Comparison of ENCODE assay signal across 1 cellular context in genomic region chr16:81004646-81005353, GRCh38.
TF ChIP-seq lines count a peak whose summit lies in the region.

No MANE protein-coding gene starts in this region.

TF ChIP-seq in GM12878, 131 proteins besides CTCF, POLR2A, EP300 and RAD21 (continues in another document):
- TF ChIP-seq ZBTB40 (IDR thresholded peaks at IDR 0.05; ENCODE audit: borderline replicate concordance) (no peak), NFIC (IDR thresholded peaks at IDR 0.05; ENCODE audit: low read depth, low read length) (0 out of 2 replicates have a peak, but pooled peaks have one; percentile 10), SUZ12 (IDR thresholded peaks at IDR 0.05; ENCODE audit: unreplicated experiment) (no peak), NR2F1 (conservative IDR thresholded peaks at IDR 0.05) (no peak), SMAD1 (IDR thresholded peaks at IDR 0.05; ENCODE audit: low read depth, partially characterized antibody) (no peak), SMC3 (IDR thresholded peaks at IDR 0.05; ENCODE audit: borderline replicate concordance, low read length) (peak; percentile 35; the same call in 1 of the 2 replicates), TCF3 (IDR thresholded peaks at IDR 0.05; ENCODE audit: borderline replicate concordance, insufficient read depth, low read depth, low read length) (no peak), ZBTB4 (CRISPR knock-in tag; IDR thresholded peaks at IDR 0.05) (no peak), BHLHE40 (IDR thresholded peaks at IDR 0.05; ENCODE audit: borderline replicate concordance in 1 of 2, low read depth in 2 of 2, low read length in 1 of 2) (peak in 1 of 2 experiments; percentile 48; a peak in 1 of 4 replicates), FOXM1 (IDR thresholded peaks at IDR 0.05; ENCODE audit: low read depth, low read length) (no peak), ZBED1 (IDR thresholded peaks at IDR 0.05; ENCODE audit: borderline replicate concordance) (no peak), MYC (IDR thresholded peaks at IDR 0.05; ENCODE audit: insufficient read depth, insufficient read length, insufficient replicate concordance, low read length, severe bottlenecking) (no peak), SMARCA5 (IDR thresholded peaks at IDR 0.05) (peak; percentile 56; the same call in 1 of the 2 replicates), CBX5 (IDR thresholded peaks at IDR 0.05; ENCODE audit: low read depth) (no peak), FOXK2 (IDR thresholded peaks at IDR 0.05) (no peak), SIX5 (IDR thresholded peaks at IDR 0.05; ENCODE audit: low read depth, low read length, severe bottlenecking) (no peak), IRF4 (IDR thresholded peaks at IDR 0.05; ENCODE audit: low read depth, low read length) (no peak), BMI1 (IDR thresholded peaks at IDR 0.05; ENCODE audit: borderline replicate concordance) (peak; percentile 52; the same call in 1 of the 2 replicates), CEBPZ (IDR thresholded peaks at IDR 0.05; ENCODE audit: low read depth, low read length) (no peak), RBBP5 (conservative IDR thresholded peaks at IDR 0.05) (no peak), SIN3A (IDR thresholded peaks at IDR 0.05; ENCODE audit: low read depth, low read length) (no peak), SP1 (IDR thresholded peaks at IDR 0.05; ENCODE audit: low read depth, low read length) (no peak), SUPT20H (IDR thresholded peaks at IDR 0.05; ENCODE audit: borderline replicate concordance, control insufficient read depth, low read depth, low read length) (no peak), STAT1 (conservative IDR thresholded peaks at IDR 0.05) (no peak), YY1 (IDR thresholded peaks at IDR 0.05; ENCODE audit: low read depth, low read length) (no peak), POLR2AphosphoS2 (IDR thresholded peaks at IDR 0.05; ENCODE audit: low read depth, low read length) (no peak), PML (IDR thresholded peaks at IDR 0.05; ENCODE audit: low read length) (no peak), SREBF1 (IDR thresholded peaks at IDR 0.05; ENCODE audit: low read length) (no peak), PAX8 (IDR thresholded peaks at IDR 0.05) (no peak), NBN (IDR thresholded peaks at IDR 0.05) (peak; percentile 62; the same call in 1 of the 2 replicates), E2F8 (IDR thresholded peaks at IDR 0.05; ENCODE audit: low read depth, partially characterized antibody) (no peak)
- TF ChIP-seq, protein P1, sequence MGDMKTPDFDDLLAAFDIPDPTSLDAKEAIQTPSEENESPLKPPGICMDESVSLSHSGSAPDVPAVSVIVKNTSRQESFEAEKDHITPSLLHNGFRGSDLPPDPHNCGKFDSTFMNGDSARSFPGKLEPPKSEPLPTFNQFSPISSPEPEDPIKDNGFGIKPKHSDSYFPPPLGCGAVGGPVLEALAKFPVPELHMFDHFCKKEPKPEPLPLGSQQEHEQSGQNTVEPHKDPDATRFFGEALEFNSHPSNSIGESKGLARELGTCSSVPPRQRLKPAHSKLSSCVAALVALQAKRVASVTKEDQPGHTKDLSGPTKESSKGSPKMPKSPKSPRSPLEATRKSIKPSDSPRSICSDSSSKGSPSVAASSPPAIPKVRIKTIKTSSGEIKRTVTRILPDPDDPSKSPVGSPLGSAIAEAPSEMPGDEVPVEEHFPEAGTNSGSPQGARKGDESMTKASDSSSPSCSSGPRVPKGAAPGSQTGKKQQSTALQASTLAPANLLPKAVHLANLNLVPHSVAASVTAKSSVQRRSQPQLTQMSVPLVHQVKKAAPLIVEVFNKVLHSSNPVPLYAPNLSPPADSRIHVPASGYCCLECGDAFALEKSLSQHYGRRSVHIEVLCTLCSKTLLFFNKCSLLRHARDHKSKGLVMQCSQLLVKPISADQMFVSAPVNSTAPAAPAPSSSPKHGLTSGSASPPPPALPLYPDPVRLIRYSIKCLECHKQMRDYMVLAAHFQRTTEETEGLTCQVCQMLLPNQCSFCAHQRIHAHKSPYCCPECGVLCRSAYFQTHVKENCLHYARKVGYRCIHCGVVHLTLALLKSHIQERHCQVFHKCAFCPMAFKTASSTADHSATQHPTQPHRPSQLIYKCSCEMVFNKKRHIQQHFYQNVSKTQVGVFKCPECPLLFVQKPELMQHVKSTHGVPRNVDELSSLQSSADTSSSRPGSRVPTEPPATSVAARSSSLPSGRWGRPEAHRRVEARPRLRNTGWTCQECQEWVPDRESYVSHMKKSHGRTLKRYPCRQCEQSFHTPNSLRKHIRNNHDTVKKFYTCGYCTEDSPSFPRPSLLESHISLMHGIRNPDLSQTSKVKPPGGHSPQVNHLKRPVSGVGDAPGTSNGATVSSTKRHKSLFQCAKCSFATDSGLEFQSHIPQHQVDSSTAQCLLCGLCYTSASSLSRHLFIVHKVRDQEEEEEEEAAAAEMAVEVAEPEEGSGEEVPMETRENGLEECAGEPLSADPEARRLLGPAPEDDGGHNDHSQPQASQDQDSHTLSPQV (IDR thresholded peaks at IDR 0.05) = no peak
- TF ChIP-seq, protein P2, sequence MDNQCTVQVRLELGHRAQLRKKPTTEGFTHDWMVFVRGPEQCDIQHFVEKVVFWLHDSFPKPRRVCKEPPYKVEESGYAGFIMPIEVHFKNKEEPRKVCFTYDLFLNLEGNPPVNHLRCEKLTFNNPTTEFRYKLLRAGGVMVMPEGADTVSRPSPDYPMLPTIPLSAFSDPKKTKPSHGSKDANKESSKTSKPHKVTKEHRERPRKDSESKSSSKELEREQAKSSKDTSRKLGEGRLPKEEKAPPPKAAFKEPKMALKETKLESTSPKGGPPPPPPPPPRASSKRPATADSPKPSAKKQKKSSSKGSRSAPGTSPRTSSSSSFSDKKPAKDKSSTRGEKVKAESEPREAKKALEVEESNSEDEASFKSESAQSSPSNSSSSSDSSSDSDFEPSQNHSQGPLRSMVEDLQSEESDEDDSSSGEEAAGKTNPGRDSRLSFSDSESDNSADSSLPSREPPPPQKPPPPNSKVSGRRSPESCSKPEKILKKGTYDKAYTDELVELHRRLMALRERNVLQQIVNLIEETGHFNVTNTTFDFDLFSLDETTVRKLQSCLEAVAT (IDR thresholded peaks at IDR 0.05) = 0 out of 2 replicates have a peak, but pooled peaks have one; percentile 14
- TF ChIP-seq, protein P3, sequence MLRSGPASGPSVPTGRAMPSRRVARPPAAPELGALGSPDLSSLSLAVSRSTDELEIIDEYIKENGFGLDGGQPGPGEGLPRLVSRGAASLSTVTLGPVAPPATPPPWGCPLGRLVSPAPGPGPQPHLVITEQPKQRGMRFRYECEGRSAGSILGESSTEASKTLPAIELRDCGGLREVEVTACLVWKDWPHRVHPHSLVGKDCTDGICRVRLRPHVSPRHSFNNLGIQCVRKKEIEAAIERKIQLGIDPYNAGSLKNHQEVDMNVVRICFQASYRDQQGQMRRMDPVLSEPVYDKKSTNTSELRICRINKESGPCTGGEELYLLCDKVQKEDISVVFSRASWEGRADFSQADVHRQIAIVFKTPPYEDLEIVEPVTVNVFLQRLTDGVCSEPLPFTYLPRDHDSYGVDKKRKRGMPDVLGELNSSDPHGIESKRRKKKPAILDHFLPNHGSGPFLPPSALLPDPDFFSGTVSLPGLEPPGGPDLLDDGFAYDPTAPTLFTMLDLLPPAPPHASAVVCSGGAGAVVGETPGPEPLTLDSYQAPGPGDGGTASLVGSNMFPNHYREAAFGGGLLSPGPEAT (IDR thresholded peaks at IDR 0.05; ENCODE audit: low read depth) = 0 out of 2 replicates have a peak, but pooled peaks have one; percentile 10
- TF ChIP-seq, protein P4, sequence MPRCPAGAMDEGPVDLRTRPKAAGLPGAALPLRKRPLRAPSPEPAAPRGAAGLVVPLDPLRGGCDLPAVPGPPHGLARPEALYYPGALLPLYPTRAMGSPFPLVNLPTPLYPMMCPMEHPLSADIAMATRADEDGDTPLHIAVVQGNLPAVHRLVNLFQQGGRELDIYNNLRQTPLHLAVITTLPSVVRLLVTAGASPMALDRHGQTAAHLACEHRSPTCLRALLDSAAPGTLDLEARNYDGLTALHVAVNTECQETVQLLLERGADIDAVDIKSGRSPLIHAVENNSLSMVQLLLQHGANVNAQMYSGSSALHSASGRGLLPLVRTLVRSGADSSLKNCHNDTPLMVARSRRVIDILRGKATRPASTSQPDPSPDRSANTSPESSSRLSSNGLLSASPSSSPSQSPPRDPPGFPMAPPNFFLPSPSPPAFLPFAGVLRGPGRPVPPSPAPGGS (IDR thresholded peaks at IDR 0.05; ENCODE audit: borderline replicate concordance, insufficient read depth, low read depth, low read length, poor library complexity, severe bottlenecking) = no peak
